ENCODE assay signal across 1 cellular context in genomic region chr7:73607692-73607983, GRCh38.
TF ChIP-seq lines count a peak whose summit lies in the region.

No MANE protein-coding gene starts in this region.

TF ChIP-seq in K562, 482 proteins besides CTCF, POLR2A, EP300 and RAD21:
- TF ChIP-seq ZNF384 (IDR thresholded peaks at IDR 0.05; ENCODE audit: low read depth, low read length) (peak; percentile 66; the same call in 1 of the 2 replicates), ZNF436 (CRISPR knock-in tag; IDR thresholded peaks at IDR 0.05) (peak; percentile 64; the same call in 1 of the 2 replicates), RBM25 (IDR thresholded peaks at IDR 0.05; ENCODE audit: low read depth, low read length, severe bottlenecking) (peak; percentile 66), ZFP36 (IDR thresholded peaks at IDR 0.05; ENCODE audit: low read depth, low read length, partially characterized antibody) (peak; percentile 97), BCOR (IDR thresholded peaks at IDR 0.05) (peak; percentile 41; the same call in 1 of the 2 replicates)
- TF ChIP-seq, protein P1, sequence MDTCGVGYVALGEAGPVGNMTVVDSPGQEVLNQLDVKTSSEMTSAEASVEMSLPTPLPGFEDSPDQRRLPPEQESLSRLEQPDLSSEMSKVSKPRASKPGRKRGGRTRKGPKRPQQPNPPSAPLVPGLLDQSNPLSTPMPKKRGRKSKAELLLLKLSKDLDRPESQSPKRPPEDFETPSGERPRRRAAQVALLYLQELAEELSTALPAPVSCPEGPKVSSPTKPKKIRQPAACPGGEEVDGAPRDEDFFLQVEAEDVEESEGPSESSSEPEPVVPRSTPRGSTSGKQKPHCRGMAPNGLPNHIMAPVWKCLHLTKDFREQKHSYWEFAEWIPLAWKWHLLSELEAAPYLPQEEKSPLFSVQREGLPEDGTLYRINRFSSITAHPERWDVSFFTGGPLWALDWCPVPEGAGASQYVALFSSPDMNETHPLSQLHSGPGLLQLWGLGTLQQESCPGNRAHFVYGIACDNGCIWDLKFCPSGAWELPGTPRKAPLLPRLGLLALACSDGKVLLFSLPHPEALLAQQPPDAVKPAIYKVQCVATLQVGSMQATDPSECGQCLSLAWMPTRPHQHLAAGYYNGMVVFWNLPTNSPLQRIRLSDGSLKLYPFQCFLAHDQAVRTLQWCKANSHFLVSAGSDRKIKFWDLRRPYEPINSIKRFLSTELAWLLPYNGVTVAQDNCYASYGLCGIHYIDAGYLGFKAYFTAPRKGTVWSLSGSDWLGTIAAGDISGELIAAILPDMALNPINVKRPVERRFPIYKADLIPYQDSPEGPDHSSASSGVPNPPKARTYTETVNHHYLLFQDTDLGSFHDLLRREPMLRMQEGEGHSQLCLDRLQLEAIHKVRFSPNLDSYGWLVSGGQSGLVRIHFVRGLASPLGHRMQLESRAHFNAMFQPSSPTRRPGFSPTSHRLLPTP (IDR thresholded peaks at IDR 0.05; ENCODE audit: borderline replicate concordance, extremely low read depth, insufficient read length), result peak; percentile 20
